ENCODE assay signal across 7 cellular contexts in genomic region chr13:77095288-77095687, GRCh38.
"Had no signal": no experiment of that assay in that cellular context is flagged by ENCODE, and none has a peak within 500 bp of the region (broad histone marks: within the 10 kb centered on the region; RNA-seq: fewer than 3 reads in every experiment).

No MANE protein-coding gene starts in this region.

- H3K9ac ChIP-seq: GM23248, KMS-11 had no signal

- H3K4me3 Mint-ChIP-seq: IgD-negative memory B cell had no signal

- DNase-seq: GM23248, H7, HCEC 1CT, KBM-7 had no signal

- ATAC-seq: HepG2 had no signal

- H3K4me2 ChIP-seq: KMS-11 had no signal

- H3K27ac ChIP-seq: GM23248, KMS-11 had no signal

- H3K9me3 Mint-ChIP-seq: IgD-negative memory B cell had no signal

- H3K4me3 ChIP-seq: GM23248 had no signal

- H2AFZ ChIP-seq: GM23248 had no signal

- FAIRE-seq: HepG2 had no signal

- H3K27me3 Mint-ChIP-seq: IgD-negative memory B cell had no signal
